1 cellular context compared by ENCODE assay signal in genomic region chr6:26365633-26365995, GRCh38.
TF ChIP-seq lines count a peak whose summit lies in the region.

No MANE protein-coding gene starts in this region.

TF ChIP-seq in GM23338, 12 proteins besides CTCF, POLR2A, EP300 and RAD21 (continued from another document):
- TF ChIP-seq ZNF462 (CRISPR knock-in tag; IDR thresholded peaks at IDR 0.05): no peak
- TF ChIP-seq NANOG (IDR thresholded peaks at IDR 0.05; ENCODE audit: borderline replicate concordance): no peak
